In genomic region chr20:8749101-8749500, GRCh38 we compare ENCODE assay signal across 17 cellular contexts.
"Had no signal": no experiment of that assay in that cellular context is flagged by ENCODE, and none has a peak within 500 bp of the region (broad histone marks: within the 10 kb centered on the region; RNA-seq: fewer than 3 reads in every experiment).

No MANE protein-coding gene starts in this region.

- H3K36me3 ChIP-seq: transverse colon had no signal

- H3K27me3 ChIP-seq: transverse colon had no signal

- ATAC-seq: activated naive CD8-positive, alpha-beta T cell treated with anti-CD3 and anti-CD28 coated beads, Interleukin-2, amount 50 U/mL, for 24 hours; activated T-helper 17 cell treated with anti-CD3 and anti-CD28 coated beads, Interleukin-2, amount 50 U/mL, for 72 hours had no signal

- H3K9me3 ChIP-seq: transverse colon had no signal

- H3K27me3 Mint-ChIP-seq: activated naive CD8-positive, alpha-beta T cell treated with anti-CD3 and anti-CD28 coated beads, Interleukin-2, amount 50 U/mL, for 24 hours; activated T-helper 17 cell treated with anti-CD3 and anti-CD28 coated beads, Interleukin-2, amount 50 U/mL, for 72 hours had no signal

- H3K4me3 Mint-ChIP-seq: activated naive CD8-positive, alpha-beta T cell treated with anti-CD3 and anti-CD28 coated beads, Interleukin-2, amount 50 U/mL, for 24 hours; activated T-helper 17 cell treated with anti-CD3 and anti-CD28 coated beads, Interleukin-2, amount 50 U/mL, for 72 hours; nephron had no signal

- H3K27ac ChIP-seq: skin epidermis, transverse colon had no signal

- H3K9me3 Mint-ChIP-seq: activated naive CD8-positive, alpha-beta T cell treated with anti-CD3 and anti-CD28 coated beads, Interleukin-2, amount 50 U/mL, for 24 hours; activated T-helper 17 cell treated with anti-CD3 and anti-CD28 coated beads, Interleukin-2, amount 50 U/mL, for 72 hours; nephron had no signal

- H3K4me1 Mint-ChIP-seq: activated T-helper 17 cell treated with anti-CD3 and anti-CD28 coated beads, Interleukin-2, amount 50 U/mL, for 72 hours; nephron had no signal

- DNase-seq: activated CD4-positive, alpha-beta T cell treated with anti-CD3 and anti-CD28 coated beads, Interleukin-2, amount 50 U/mL, for 4 hours; activated CD4-positive, CD25-positive, alpha-beta regulatory T cell treated with anti-CD3 and anti-CD28 coated beads, Interleukin-2, amount 50 U/mL, for 72 hours; activated naive CD4-positive, alpha-beta T cell treated with Interleukin-2 at 50 U/mL for 16 hours; activated naive CD8-positive, alpha-beta T cell treated with anti-CD3 and anti-CD28 coated beads, Interleukin-2, amount 50 U/mL, for 24 hours; activated T-cell treated with anti-CD3 and anti-CD28 coated beads for 4 hours; erythroblast; head of caudate nucleus; kidney glomerular epithelial cell; mesendoderm; nucleus accumbens; stimulated activated CD4-positive, alpha-beta T cell treated with anti-CD3 and anti-CD28 coated beads, Interleukin-15, amount 100 ng/mL, for 24 hours; stimulated activated CD4-positive, alpha-beta T cell treated with anti-CD3 and anti-CD28 coated beads, Interleukin-4, amount 100 ng/mL, for 24 hours; stimulated activated naive CD4-positive, alpha-beta T cell treated with Interleukin-2 at 50 U/mL for 16 hours; transverse colon had no signal

- H3K27ac Mint-ChIP-seq: activated naive CD8-positive, alpha-beta T cell treated with anti-CD3 and anti-CD28 coated beads, Interleukin-2, amount 50 U/mL, for 24 hours; activated T-helper 17 cell treated with anti-CD3 and anti-CD28 coated beads, Interleukin-2, amount 50 U/mL, for 72 hours; nephron had no signal

- H3K4me3 ChIP-seq: skin epidermis, transverse colon had no signal
